Comparison of ENCODE assay signal across 11 cellular contexts in genomic region chr5:111775224-111775623, GRCh38. TPM values are rescaled to one million over a fixed set of nuclear protein-coding genes. Genes with fewer than 3 reads are reported as not detected.
A peak's percentile ranks its signal among the peaks of the same experiment; 100 is the strongest.
DNase-seq lines count a peak whose midpoint lies in the region; ATAC-seq and TF ChIP-seq lines count a peak whose summit lies in the region.
"Had no signal": no experiment of that assay in that cellular context is flagged by ENCODE, and none has a peak within 500 bp of the region (broad histone marks: within the 10 kb centered on the region; RNA-seq: fewer than 3 reads in every experiment).

No MANE protein-coding gene starts in this region.

- no peak overlapping the region for H3K4me3 Mint-ChIP-seq in mesothelial cell of epicardium
- no peak overlapping the region for H3K4me3 Mint-ChIP-seq in activated CD8-positive, alpha-beta memory T cell treated with anti-CD3 and anti-CD28 coated beads, Interleukin-2, amount 10 ng/mL, durations not matched to agents 7 days and 5 days
- H3K4me3 Mint-ChIP-seq: activated CD4-positive, alpha-beta T cell treated with anti-CD3 and anti-CD28 coated beads, Interleukin-2, amount 10 ng/mL, durations not matched to agents 24 days and 14 days; H9 had no signal

- H3K36me3 Mint-ChIP-seq in mesothelial cell of epicardium: no peaks in the 10 kb centered on the region
- no peaks in the 10 kb centered on the region for H3K36me3 Mint-ChIP-seq in activated CD8-positive, alpha-beta memory T cell treated with anti-CD3 and anti-CD28 coated beads, Interleukin-2, amount 10 ng/mL, durations not matched to agents 7 days and 5 days

- CTCF ChIA-PET in activated CD8-positive, alpha-beta memory T cell treated with anti-CD3 and anti-CD28 coated beads, Interleukin-2, amount 10 ng/mL, durations not matched to agents 7 days and 5 days (lab: Charles Lee): no interaction called here

- H3K4me3 ChIP-seq in NB4 (ENCODE audit: low read depth, low read length) (peak overlapping the region; percentile 35), adipocyte (ENCODE audit: low read length) (no peak overlapping the region)

- no peaks in the 10 kb centered on the region for H3K27me3 ChIP-seq in adipocyte (replicated peaks; ENCODE audit: control insufficient read depth, insufficient read depth, low read length)

- ATAC-seq in HG02973 (IDR thresholded peaks at IDR 0.05; ENCODE audit: unreplicated experiment): no peak
- ATAC-seq in activated CD8-positive, alpha-beta memory T cell treated with anti-CD3 and anti-CD28 coated beads, Interleukin-2, amount 10 ng/mL, durations not matched to agents 7 days and 5 days: no peak
- no peak for ATAC-seq in GM21825 (IDR thresholded peaks at IDR 0.05; ENCODE audit: unreplicated experiment)

- no peak overlapping the region for H3K9ac ChIP-seq in adipocyte (ENCODE audit: low read length)

- H3K27me3 Mint-ChIP-seq in mesothelial cell of epicardium (ENCODE audit: low read depth): no peaks in the 10 kb centered on the region
- H3K27me3 Mint-ChIP-seq in activated CD8-positive, alpha-beta memory T cell treated with anti-CD3 and anti-CD28 coated beads, Interleukin-2, amount 10 ng/mL, durations not matched to agents 7 days and 5 days: peaks cover 23% of the 10 kb centered on the region

- peaks cover 57% of the 10 kb centered on the region for H3K4me1 Mint-ChIP-seq in mesothelial cell of epicardium
- no peaks in the 10 kb centered on the region for H3K4me1 Mint-ChIP-seq in activated CD8-positive, alpha-beta memory T cell treated with anti-CD3 and anti-CD28 coated beads, Interleukin-2, amount 10 ng/mL, durations not matched to agents 7 days and 5 days
- H3K4me1 Mint-ChIP-seq: activated CD4-positive, alpha-beta T cell treated with anti-CD3 and anti-CD28 coated beads, Interleukin-2, amount 10 ng/mL, durations not matched to agents 24 days and 14 days had no signal

- no peak for TF ChIP-seq POLR2A in NB4 (IDR thresholded peaks at IDR 0.05; ENCODE audit: extremely low read depth, insufficient read length)

- no peaks in the 10 kb centered on the region for H3K9me3 ChIP-seq in adipocyte (ENCODE audit: control insufficient read depth, low read length)

- H3K27ac Mint-ChIP-seq in mesothelial cell of epicardium: peak overlapping the region; percentile 75
- no peak overlapping the region for H3K27ac Mint-ChIP-seq in activated CD8-positive, alpha-beta memory T cell treated with anti-CD3 and anti-CD28 coated beads, Interleukin-2, amount 10 ng/mL, durations not matched to agents 7 days and 5 days
- H3K27ac Mint-ChIP-seq: activated CD4-positive, alpha-beta T cell treated with anti-CD3 and anti-CD28 coated beads, Interleukin-2, amount 10 ng/mL, durations not matched to agents 24 days and 14 days had no signal

- no peaks in the 10 kb centered on the region for H3K36me3 ChIP-seq in adipocyte (ENCODE audit: control insufficient read depth, insufficient read depth, low read length, severe bottlenecking)

- H3K9me3 Mint-ChIP-seq in mesothelial cell of epicardium: no peaks in the 10 kb centered on the region
- no peaks in the 10 kb centered on the region for H3K9me3 Mint-ChIP-seq in activated CD8-positive, alpha-beta memory T cell treated with anti-CD3 and anti-CD28 coated beads, Interleukin-2, amount 10 ng/mL, durations not matched to agents 7 days and 5 days (ENCODE audit: low read depth)
- H3K9me3 Mint-ChIP-seq: activated CD4-positive, alpha-beta T cell treated with anti-CD3 and anti-CD28 coated beads, Interleukin-2, amount 10 ng/mL, durations not matched to agents 24 days and 14 days; H9 had no signal

- DNase-seq in CD1c-positive myeloid dendritic cell (ENCODE audit: extremely low spot score) (peak; percentile 16), NB4 (ENCODE audit: low read depth) (peak; percentile 80), adipocyte (ENCODE audit: low read depth) (peak; percentile 83), mesothelial cell of epicardium (ENCODE audit: low spot score in 2 of 2, unreplicated experiment in 2 of 2) (no peak), cerebellar nuclear complex (lab: John Stamatoyannopoulos, UW) (no peak)
- no peak for DNase-seq in activated CD8-positive, alpha-beta memory T cell treated with anti-CD3 and anti-CD28 coated beads, Interleukin-2, amount 10 ng/mL, durations not matched to agents 7 days and 5 days
- DNase-seq: activated CD4-positive, alpha-beta T cell treated with anti-CD3 and anti-CD28 coated beads, Interleukin-2, amount 10 ng/mL, durations not matched to agents 24 days and 14 days; NCI-H748 treated with DMSO at 0.1 percent for 48 hours had no signal

- TF ChIP-seq CTCF in NB4 (IDR thresholded peaks at IDR 0.05; ENCODE audit: low read depth, low read length): no peak
- no peak for TF ChIP-seq CTCF in mesothelial cell of epicardium (IDR thresholded peaks at IDR 0.05; ENCODE audit: unreplicated experiment)

- H3K4me1 ChIP-seq in adipocyte (ENCODE audit: control insufficient read depth, insufficient read depth, low read length): peaks cover 17% of the 10 kb centered on the region

RNA-seq across cellular contexts. Expression of gene NREP, which starts 18.2 kb away (rescaled TPM):
- 756 to 790 TPM (median 778 TPM) in 3 replicates for total RNA-seq in mesothelial cell of epicardium
- 1 to 10 TPM; 5.4 to 7.0 TPM for total RNA-seq in activated CD8-positive, alpha-beta memory T cell treated with anti-CD3 and anti-CD28 coated beads, Interleukin-2, amount 10 ng/mL, durations not matched to agents 7 days and 5 days

Comparison
In these comparisons a context has a peak if more than half of its experiments do, and no peak if none do; other contexts are left out.
1. DNase-seq: peak in CD1c-positive myeloid dendritic cell (single experiment), NB4 (single experiment) and adipocyte (single experiment); none in mesothelial cell of epicardium (0 of 2), activated CD8-positive, alpha-beta memory T cell treated with anti-CD3 and anti-CD28 coated beads, Interleukin-2, amount 10 ng/mL, durations not matched to agents 7 days and 5 days (single experiment) and cerebellar nuclear complex (0 of 2).
2. RNA of gene NREP, which starts 18.2 kb away (total RNA-seq): 756 to 790 TPM in mesothelial cell of epicardium; 5.4 to 7.0 TPM in activated CD8-positive, alpha-beta memory T cell treated with anti-CD3 and anti-CD28 coated beads, Interleukin-2, amount 10 ng/mL, durations not matched to agents 7 days and 5 days; every median in the first group is over 10 times any median in the second.